In genomic region chr4:98261291-98262271, GRCh38 we compare ENCODE assay signal across 1 cellular context.
TF ChIP-seq lines count a peak whose summit lies in the region.

Gene RAP1GDS1 (plus strand): TSS chr4:98261384. CDS start chr4:98261566, 182 bp downstream.

TF ChIP-seq in SK-N-SH, 30 proteins besides CTCF, POLR2A, EP300 and RAD21 (continued from another document):
- TF ChIP-seq TEAD4 (IDR thresholded peaks at IDR 0.05; ENCODE audit: borderline replicate concordance, insufficient read depth) (no peak), FOXM1 (IDR thresholded peaks at IDR 0.05; ENCODE audit: low read depth) (no peak), EZH2phosphoT487 (IDR thresholded peaks at IDR 0.05; ENCODE audit: borderline replicate concordance, low read depth) (no peak), SIN3A (IDR thresholded peaks at IDR 0.05; ENCODE audit: borderline replicate concordance, low read depth, low read length) (peak; percentile 18; the same call in 1 of the 2 replicates), NRF1 (IDR thresholded peaks at IDR 0.05; ENCODE audit: low read depth, low read length) (no peak), REST (IDR thresholded peaks at IDR 0.05; ENCODE audit: low read depth, low read length) (no peak), TCF12 (IDR thresholded peaks at IDR 0.05) (no peak), USF2 (IDR thresholded peaks at IDR 0.05; ENCODE audit: borderline replicate concordance, low read depth, low read length) (no peak), IRF3 (IDR thresholded peaks at IDR 0.05; ENCODE audit: low read depth, low read length) (no peak), JUND (IDR thresholded peaks at IDR 0.05) (no peak), FOXJ3 (CRISPR knock-in tag; IDR thresholded peaks at IDR 0.05) (no peak), MXI1 (IDR thresholded peaks at IDR 0.05; ENCODE audit: low read depth, low read length) (peak; percentile 78), FOSL2 (IDR thresholded peaks at IDR 0.05; ENCODE audit: borderline replicate concordance, low read depth) (no peak), YY1 (IDR thresholded peaks at IDR 0.05; ENCODE audit: low read depth) (no peak), ZBTB33 (IDR thresholded peaks at IDR 0.05; ENCODE audit: borderline replicate concordance, low read depth) (no peak)
